Comparison of ENCODE assay signal across 30 cellular contexts in the genomic region with DNA sequence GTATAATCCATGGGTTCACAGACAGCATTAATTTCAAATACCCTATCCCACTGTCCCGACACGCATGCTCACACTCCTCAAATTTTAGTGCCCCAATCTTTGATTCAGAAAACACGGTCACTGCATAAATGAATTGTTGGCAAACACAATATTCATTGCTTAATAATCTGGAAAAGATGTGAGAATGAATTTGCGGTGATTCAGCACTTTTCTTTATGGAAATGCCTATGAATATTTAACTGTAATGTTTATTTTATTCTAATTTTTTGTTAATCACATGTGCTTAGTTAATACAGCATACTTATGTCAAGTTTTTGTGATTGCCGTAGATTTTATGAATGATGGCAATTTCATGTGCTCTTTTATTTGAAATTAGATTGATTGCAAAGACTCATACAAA. TPM values are rescaled to one million over a fixed set of nuclear protein-coding genes. Genes with fewer than 3 reads are reported as not detected.
"Had no signal": no experiment of that assay in that cellular context is flagged by ENCODE, and none has a peak within 500 bp of the region (broad histone marks: within the 10 kb centered on the region; RNA-seq: fewer than 3 reads in every experiment).

No MANE protein-coding gene starts in this region.

- H3K9me3 ChIP-seq: esophagus squamous epithelium, left ventricle myocardium inferior, lower lobe of right lung, ovary, psoas muscle, spleen, thoracic aorta, tibial nerve, upper lobe of left lung, uterus had no signal

- H3K27me3 ChIP-seq: esophagus squamous epithelium, ovary, spleen, tibial nerve, upper lobe of left lung, uterus had no signal

- H3K4me3 ChIP-seq: coronary artery, esophagus squamous epithelium, left ventricle myocardium inferior, lower lobe of right lung, ovary, psoas muscle, skin epidermis, spleen, thoracic aorta, tibial nerve, upper lobe of left lung, uterus had no signal

- H3K4me1 ChIP-seq: esophagus squamous epithelium, left ventricle myocardium inferior, lower lobe of right lung, psoas muscle, tibial nerve, upper lobe of left lung, uterus had no signal

- ATAC-seq: left colon; lower lobe of right lung; naive thymus-derived CD8-positive, alpha-beta T cell; psoas muscle; right cardiac atrium; stimulated activated memory B cell treated with anti-CD40 and anti-IgM and Interleukin-4, amounts not matched to agents 10 μg/mL and 1 μg/mL and 100 μg/mL, for 72 hours; stimulated activated naive CD8-positive, alpha-beta T cell treated with anti-CD3 and anti-CD28 coated beads, Interleukin-15, Interleukin-2, amounts not matched to agents 100 U/mL and 50 U/mL, for 24 hours had no signal

- H3K27ac ChIP-seq: coronary artery, esophagus squamous epithelium, left ventricle myocardium inferior, lower lobe of right lung, ovary, psoas muscle, skin epidermis, spleen, thoracic aorta, tibial nerve, upper lobe of left lung, uterus had no signal

- DNase-seq: dermis blood vessel endothelial cell; effector memory CD4-positive, alpha-beta T cell; erythroblast; esophagus squamous epithelium; hypothalamus; immature natural killer cell; islet precursor cell; kidney glomerular epithelial cell; left colon; left ventricle myocardium inferior; lower lobe of right lung; naive thymus-derived CD8-positive, alpha-beta T cell; nephron progenitor cell; occipital lobe; ovary; posterior cingulate gyrus; psoas muscle; right cardiac atrium; spleen; stimulated activated CD4-positive, alpha-beta T cell treated with anti-CD3 and anti-CD28 coated beads, Interleukin-4, amount 100 ng/mL, for 4 hours; stimulated activated naive CD8-positive, alpha-beta T cell treated with anti-CD3 and anti-CD28 coated beads, Interleukin-15, Interleukin-2, amounts not matched to agents 100 U/mL and 50 U/mL, for 24 hours; substantia nigra; upper lobe of left lung; uterus had no signal

- H3K36me3 ChIP-seq: ovary, spleen, thoracic aorta, upper lobe of left lung, uterus had no signal

RNA-seq across cellular contexts. Expression of a gene that starts 35.0 kb away (rescaled TPM):
- total RNA-seq: endothelial cell of umbilical vein had no signal
